In the genomic region with DNA sequence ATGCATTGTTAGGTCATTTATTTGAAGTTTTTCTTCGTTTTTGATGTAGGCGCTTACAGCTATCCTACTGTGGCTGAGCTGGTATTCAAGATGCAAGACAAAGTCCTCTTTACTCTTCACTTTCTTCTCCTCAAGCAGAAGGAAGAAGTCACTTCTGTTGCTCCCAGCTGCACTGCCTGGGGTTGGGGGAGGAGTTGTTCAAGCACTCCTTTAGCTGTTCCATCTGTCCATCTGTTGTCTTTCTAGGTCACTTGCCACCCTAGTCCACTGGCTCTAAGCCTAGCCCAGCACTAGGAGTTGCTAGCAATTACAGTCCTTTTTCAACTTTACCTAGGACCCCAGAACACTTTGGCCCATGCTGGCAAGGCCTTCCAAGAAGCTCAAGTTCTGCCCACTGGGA, we compare ENCODE assay signal across 1 cellular context.
TF ChIP-seq lines count a peak whose summit lies in the region.

No MANE protein-coding gene starts in this region.

TF ChIP-seq in H1, 55 proteins besides CTCF, POLR2A, EP300 and RAD21 (continued from another document):
- TF ChIP-seq NANOG (IDR thresholded peaks at IDR 0.05; ENCODE audit: insufficient read depth, low read depth, low read length, poor library complexity, severe bottlenecking) (no peak), MAFK (IDR thresholded peaks at IDR 0.05; ENCODE audit: low read depth, low read length) (no peak), POU5F1 (IDR thresholded peaks at IDR 0.05; ENCODE audit: low read depth, low read length) (no peak), PHF8 (conservative IDR thresholded peaks at IDR 0.05; ENCODE audit: low read depth, low read length) (no peak), BACH1 (IDR thresholded peaks at IDR 0.05; ENCODE audit: low read length) (no peak), CEBPB (IDR thresholded peaks at IDR 0.05; ENCODE audit: low read depth, low read length) (no peak), RXRA (IDR thresholded peaks at IDR 0.05; ENCODE audit: insufficient read depth, low read depth, low read length) (no peak), CBX5 (IDR thresholded peaks at IDR 0.05; ENCODE audit: low read depth, low read length) (no peak), USF2 (IDR thresholded peaks at IDR 0.05; ENCODE audit: low read length) (no peak), CBX8 (IDR thresholded peaks at IDR 0.05; ENCODE audit: borderline replicate concordance, low read depth, low read length) (no peak)
- TF ChIP-seq, protein P1, sequence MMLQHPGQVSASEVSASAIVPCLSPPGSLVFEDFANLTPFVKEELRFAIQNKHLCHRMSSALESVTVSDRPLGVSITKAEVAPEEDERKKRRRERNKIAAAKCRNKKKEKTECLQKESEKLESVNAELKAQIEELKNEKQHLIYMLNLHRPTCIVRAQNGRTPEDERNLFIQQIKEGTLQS (IDR thresholded peaks at IDR 0.05; ENCODE audit: insufficient read depth, low read depth, low read length) = no peak
